In the genomic region with DNA sequence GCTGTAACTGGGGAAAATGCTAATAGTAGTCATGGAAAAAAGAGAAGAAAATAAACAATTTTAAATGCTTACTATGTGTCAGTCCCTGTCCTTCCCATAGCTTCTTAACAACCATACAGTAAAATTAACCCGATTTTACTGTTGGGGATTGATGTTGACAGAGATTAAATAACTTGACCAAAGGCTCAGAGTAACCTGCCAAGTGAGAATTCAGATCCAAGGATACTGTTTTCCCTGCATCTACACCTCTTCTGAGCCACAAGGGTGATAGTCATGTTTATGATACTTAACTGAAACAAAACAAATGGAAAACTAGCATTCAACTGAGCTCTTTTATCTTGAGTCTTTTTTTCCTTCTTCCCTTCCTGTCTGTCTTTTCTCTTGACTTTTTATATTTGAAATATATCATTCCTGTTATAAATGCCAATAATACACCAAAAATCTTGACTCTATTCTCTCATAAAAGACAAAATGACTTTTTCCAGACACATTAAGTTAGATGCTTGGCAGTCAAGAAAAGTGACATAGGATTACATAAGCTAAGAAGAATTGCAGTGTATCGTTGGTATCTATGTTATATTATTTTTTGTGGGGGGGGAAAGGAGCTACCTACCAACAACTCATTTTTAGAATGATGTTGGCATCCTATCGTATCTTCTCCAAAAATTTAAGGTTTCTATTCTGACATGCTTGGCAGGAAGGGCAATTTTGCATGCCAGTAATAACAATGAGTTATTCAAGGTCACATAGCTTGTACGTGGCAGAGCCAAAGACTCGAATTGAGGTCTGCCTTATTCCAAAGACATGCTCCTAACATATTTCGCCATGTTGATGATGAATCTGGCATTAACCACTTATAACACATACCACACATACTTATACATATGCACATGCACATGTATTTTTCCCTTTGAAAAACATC, we compare ENCODE assay signal across 28 cellular contexts.
"Had no signal": no experiment of that assay in that cellular context is flagged by ENCODE, and none has a peak within 500 bp of the region (broad histone marks: within the 10 kb centered on the region; RNA-seq: fewer than 3 reads in every experiment).

No MANE protein-coding gene starts in this region.

- H3K4me3 ChIP-seq: breast epithelium, Peyer's patch, SJSA1 had no signal

- ATAC-seq: activated naive CD4-positive, alpha-beta T cell treated with anti-CD3 and anti-CD28 coated beads, Interleukin-2, amount 50 U/mL, for 72 hours; activated naive CD8-positive, alpha-beta T cell treated with anti-CD3 and anti-CD28 coated beads, Interleukin-2, amount 50 U/mL, for 24 hours; activated T-cell treated with anti-CD3 and anti-CD28 coated beads, Interleukin-2, amount 50 U/mL, for 4 hours had no signal

- H3K27ac ChIP-seq: breast epithelium, Peyer's patch, RWPE1, SJSA1, VCaP had no signal

- DNase-seq: activated CD4-positive, alpha-beta memory T cell treated with anti-CD3 and anti-CD28 coated beads for 36 hours; activated CD4-positive, alpha-beta T cell treated with anti-CD3 and anti-CD28 coated beads, Interleukin-2, amount 10 ng/mL, durations not matched to agents 7 days and 5 days; activated CD4-positive, CD25-positive, alpha-beta regulatory T cell; activated CD8-positive, alpha-beta memory T cell treated with anti-CD3 and anti-CD28 coated beads for 24 hours; activated effector memory CD4-positive, alpha-beta T cell treated with anti-CD3 and anti-CD28 coated beads, Interleukin-2, amount 50 U/mL, for 16 hours; activated naive CD4-positive, alpha-beta T cell treated with Interleukin-2 at 50 U/mL for 16 hours; activated naive CD8-positive, alpha-beta T cell treated with anti-CD3 and anti-CD28 coated beads, Interleukin-2, amount 50 U/mL, for 24 hours; activated T-cell treated with anti-CD3 and anti-CD28 coated beads, Interleukin-2, amount 50 U/mL, for 4 hours; amygdala; central memory CD4-positive, alpha-beta T cell; NCI-H1048; NCI-H146; NCI-H187 treated with DMSO at 0.1 percent for 48 hours; NCI-H2081 treated with DMSO at 0.1 percent for 48 hours; NCI-H2171; NCI-H345; NCI-H510A; NCI-H526 treated with DMSO at 0.1 percent for 48 hours; NCI-H82; Peyer's patch; SHP77; T-helper 2 cell; T1000 had no signal

- H3K27me3 ChIP-seq: breast epithelium, Peyer's patch, SJSA1 had no signal

- H3K36me3 ChIP-seq: breast epithelium, Peyer's patch, SJSA1 had no signal

- H3K9me3 ChIP-seq: breast epithelium, Peyer's patch, SJSA1 had no signal

- H3K4me1 ChIP-seq: breast epithelium, Peyer's patch, SJSA1 had no signal
